Comparison of ENCODE assay signal across 2 cellular contexts in the genomic region with DNA sequence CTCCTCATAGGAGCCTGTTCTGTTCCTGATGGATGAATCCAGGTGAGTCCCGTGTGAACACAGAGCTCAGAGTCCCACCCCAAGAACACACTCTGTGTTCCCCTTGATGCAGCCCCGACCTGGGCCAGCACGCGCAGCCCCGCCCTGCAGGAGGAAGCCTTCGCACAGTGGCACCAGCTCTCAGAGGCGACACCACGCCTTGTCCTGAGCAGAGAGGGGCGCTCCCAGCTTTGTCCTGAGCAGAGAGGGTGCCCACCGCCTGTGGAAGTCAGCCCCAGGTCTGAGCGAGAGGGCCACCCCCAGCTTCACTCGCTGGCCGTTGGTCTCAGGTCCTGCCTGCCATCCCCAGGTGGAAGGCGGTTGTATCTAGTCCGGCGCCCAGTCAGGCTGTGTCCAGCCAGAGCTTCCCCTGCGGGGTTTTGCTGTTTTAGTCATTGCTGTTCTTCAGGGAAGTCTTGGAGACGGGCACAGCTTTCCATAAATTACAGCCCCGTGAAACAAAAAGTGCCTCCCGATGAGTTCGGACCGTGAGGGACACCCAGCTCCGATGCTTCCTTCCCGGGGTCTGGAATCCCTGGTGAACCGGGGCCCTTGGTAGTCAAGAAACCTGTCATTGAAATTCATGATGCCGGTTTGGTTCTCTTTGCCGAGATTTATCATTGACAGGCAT.
TF ChIP-seq lines count a peak whose summit lies in the region.

No MANE protein-coding gene starts in this region.

TF ChIP-seq in IMR-90, 13 proteins besides CTCF, POLR2A, EP300 and RAD21:
- TF ChIP-seq BHLHE40 (IDR thresholded peaks at IDR 0.05; ENCODE audit: low read depth, low read length) (no peak), RFX5 (IDR thresholded peaks at IDR 0.05; ENCODE audit: low read depth, low read length) (no peak), USF2 (IDR thresholded peaks at IDR 0.05; ENCODE audit: low read depth, low read length) (no peak), MAFK (IDR thresholded peaks at IDR 0.05; ENCODE audit: low read depth, low read length) (no peak), MAZ (IDR thresholded peaks at IDR 0.05; ENCODE audit: borderline replicate concordance, low read depth, low read length) (no peak), SMC3 (IDR thresholded peaks at IDR 0.05; ENCODE audit: low read depth, low read length) (no peak), MXI1 (IDR thresholded peaks at IDR 0.05; ENCODE audit: borderline replicate concordance, low read depth, low read length) (no peak), CHD1 (IDR thresholded peaks at IDR 0.05; ENCODE audit: low read depth, low read length) (no peak), NFE2L2 (IDR thresholded peaks at IDR 0.05; ENCODE audit: low read depth, low read length) (no peak), ELK1 (IDR thresholded peaks at IDR 0.05; ENCODE audit: borderline replicate concordance, low read depth, low read length) (no peak), RCOR1 (IDR thresholded peaks at IDR 0.05; ENCODE audit: insufficient replicate concordance, low read length) (no peak), CEBPB (IDR thresholded peaks at IDR 0.05; ENCODE audit: low read depth, low read length) (no peak), FOS (IDR thresholded peaks at IDR 0.05; ENCODE audit: low read depth, low read length) (no peak)

TF ChIP-seq in H1, 55 proteins besides CTCF, POLR2A, EP300 and RAD21:
- TF ChIP-seq EZH2 (IDR thresholded peaks at IDR 0.05; ENCODE audit: low read depth, low read length, severe bottlenecking) (no peak), POLR2AphosphoS5 (IDR thresholded peaks at IDR 0.05; ENCODE audit: low read depth, low read length) (no peak), ATF2 (IDR thresholded peaks at IDR 0.05; ENCODE audit: low read length) (no peak), TAF7 (optimal IDR thresholded peaks at IDR 0.05; ENCODE audit: borderline replicate concordance, low read depth, low read length) (no peak), CHD2 (IDR thresholded peaks at IDR 0.05; ENCODE audit: low read length) (no peak), TBP (IDR thresholded peaks at IDR 0.05; ENCODE audit: low read depth, low read length) (no peak)
